Comparison of ENCODE assay signal across 8 cellular contexts in the genomic region with DNA sequence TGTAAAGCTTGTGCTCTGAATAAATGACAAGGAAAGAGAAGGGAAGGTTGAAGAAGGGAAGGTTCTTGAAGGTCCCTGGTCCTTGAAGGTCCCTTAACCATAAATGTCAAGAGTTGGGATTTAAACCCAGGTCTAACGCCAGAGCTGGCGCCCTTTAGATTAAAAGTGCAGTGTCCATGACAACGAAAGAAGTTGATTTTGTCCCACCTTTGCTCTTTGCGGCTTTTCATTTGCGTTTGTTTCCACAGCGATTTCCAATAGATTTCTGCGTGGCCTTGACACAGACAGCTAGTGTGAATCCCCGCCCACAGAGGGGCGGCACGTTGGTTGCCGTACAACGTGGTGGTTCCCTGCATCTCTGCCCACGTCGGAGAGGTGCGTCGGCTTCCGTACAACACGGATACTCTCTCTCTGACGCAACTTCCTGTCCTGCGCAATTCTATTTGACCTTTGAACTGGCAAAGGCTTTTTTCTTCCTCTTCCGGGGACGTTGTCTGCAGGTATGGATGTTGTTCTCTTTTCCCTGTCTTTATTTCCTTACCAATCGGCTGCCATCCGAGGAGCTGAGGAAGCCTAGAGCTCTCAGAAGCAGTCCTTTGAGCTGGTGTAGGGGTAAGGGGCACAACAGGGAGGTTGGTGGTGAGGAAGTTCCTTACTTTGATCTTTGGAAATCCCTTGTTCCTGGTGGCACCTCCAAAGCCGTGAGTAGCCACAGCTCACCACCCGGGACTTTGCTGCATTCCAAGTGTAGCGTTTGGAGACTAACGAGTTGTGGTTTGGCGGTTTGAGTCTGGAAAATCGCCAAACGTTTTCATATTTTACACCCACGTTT.
DNase-seq lines count a peak whose midpoint lies in the region; ATAC-seq and TF ChIP-seq lines count a peak whose summit lies in the region.

A gene (plus strand): TSS at position 476 of the 832 bp plus-strand sequence. CDS start 1,384 bp downstream, outside the sequence.

- peaks cover 52% of the 10 kb centered on the region for H3K36me3 Mint-ChIP-seq in central memory CD8-positive, alpha-beta T cell (ENCODE audit: insufficient read depth)

- DNase-seq in AG09309 (ENCODE audit: low read depth) (peak; percentile 94), NCI-H446 (lab: John Stamatoyannopoulos, UW) (peak; percentile 91 to 97), iris pigment epithelial cell (ENCODE audit: low read depth) (peak; percentile 99)
- DNase-seq in activated CD4-positive, CD25-positive, alpha-beta regulatory T cell treated with anti-CD3 and anti-CD28 coated beads, Interleukin-2, amount 50 U/mL, for 16 hours (ENCODE audit: low read depth, low spot score): peak; percentile 95
- DNase-seq in central memory CD8-positive, alpha-beta T cell (ENCODE audit: low spot score in 2 of 2): peak; percentile 95 to 97
- peak; percentile 93 to 94 for DNase-seq in stimulated activated CD4-positive, alpha-beta T cell treated with anti-CD3 and anti-CD28 coated beads, Interleukin-12 subunit alpha, Interleukin-12 subunit beta, amount 100 ng/mL, for 24 hours (ENCODE audit: low read depth in 2 of 2)

- ATAC-seq in GM19025 (IDR thresholded peaks at IDR 0.05; ENCODE audit: low read depth, unreplicated experiment) (peak; percentile 100), HG03342 (IDR thresholded peaks at IDR 0.05; ENCODE audit: unreplicated experiment) (peak; percentile 100)
- peak; percentile 99 for ATAC-seq in central memory CD8-positive, alpha-beta T cell (replicated peaks; ENCODE audit: extremely low read depth, poor library complexity, severe bottlenecking)

- peak within 1 kb of the TSS; percentile 92 for H3K4me3 Mint-ChIP-seq in central memory CD8-positive, alpha-beta T cell

- no peak for TF ChIP-seq CTCF in AG09309 (IDR thresholded peaks at IDR 0.05; ENCODE audit: control insufficient read depth, insufficient read depth, low read depth, low read length, missing control alignments)

- peak within 1 kb of the TSS; percentile 84 for H3K4me3 ChIP-seq in AG09309 (ENCODE audit: control insufficient read depth, low read depth, low read length)

- H3K9me3 Mint-ChIP-seq in central memory CD8-positive, alpha-beta T cell: no peaks in the 10 kb centered on the region

- H3K4me1 Mint-ChIP-seq in central memory CD8-positive, alpha-beta T cell: peaks cover 42% of the 10 kb centered on the region

- no peaks in the 10 kb centered on the region for H3K27me3 Mint-ChIP-seq in central memory CD8-positive, alpha-beta T cell

- peak within 1 kb of the TSS; percentile 90 for H3K27ac Mint-ChIP-seq in central memory CD8-positive, alpha-beta T cell (ENCODE audit: low read depth)

Comparison
In these comparisons a context has a peak if more than half of its experiments do, and no peak if none do; other contexts are left out.
1. Peak in every context shown above with its lines: DNase-seq, ATAC-seq and H3K4me3 ChIP-seq.